8 cellular contexts compared by ENCODE assay signal in genomic region chr16:49491736-49492089, GRCh38.
DNase-seq lines count a peak whose midpoint lies in the region; ATAC-seq and TF ChIP-seq lines count a peak whose summit lies in the region.

No MANE protein-coding gene starts in this region.

- no peak overlapping the region for H3K4me2 ChIP-seq in GM23248 (ENCODE audit: unreplicated experiment)

- no peaks in the 10 kb centered on the region for H3K79me2 ChIP-seq in GM23248 (ENCODE audit: insufficient read depth)

- in situ Hi-C loops in GM23248 (cut with MboI) = no loop called here

- no peaks in the 10 kb centered on the region for H4K20me1 ChIP-seq in GM23248 (ENCODE audit: insufficient read depth)

- H3K27me3 ChIP-seq in HUES64 (ENCODE audit: insufficient read depth, low read length) (no peaks in the 10 kb centered on the region), stomach (peaks cover 0 to 10% (median 0%) of the 10 kb centered on the region in 3 donors), GM23248 (replicated peaks; ENCODE audit: insufficient read depth) (no peaks in the 10 kb centered on the region)

- no peak overlapping the region for H3K4me3 ChIP-seq in HUES64 (ENCODE audit: low read length)
- H3K4me3 ChIP-seq in stomach = peak overlapping the region; percentile 27 to 43 (median 34)
- no peak overlapping the region for H3K4me3 ChIP-seq in GM23248

- WGBS in HUES64 = 63% methylated on average over 14 of the region's 14 CpGs
- WGBS in stomach, 5 donors = 51 to 81% (median 68%) methylated on average over 13 to 14 of the region's 14 CpGs
- 64 to 70% methylated on average over 13 to 14 of the region's 14 CpGs for WGBS in GM23248 (ENCODE audit: low coverage in 1 of 2, low lambda C conversion rate in 2 of 2, missing lambda C conversion rate in 2 of 2), 2 experiments

- no peak overlapping the region for H3K27ac Mint-ChIP-seq in MCF 10A (ENCODE audit: low read depth, unreplicated experiment)
- no peak overlapping the region for H3K27ac Mint-ChIP-seq in stimulated activated naive B cell treated with anti-CD40 and anti-IgM and Interleukin-4, amounts not matched to agents 10 μg/mL and 1 μg/mL and 100 μg/mL, for 72 hours

- H3K4me1 ChIP-seq in HUES64 (ENCODE audit: insufficient read depth, low read length) = peaks cover 12% of the 10 kb centered on the region; the same call in 1 of the 2 replicates
- H3K4me1 ChIP-seq in stomach = peaks cover 0 to 12% (median 10%) of the 10 kb centered on the region in 4 donors
- no peaks in the 10 kb centered on the region for H3K4me1 ChIP-seq in GM23248 (ENCODE audit: insufficient read depth)

- intact Hi-C loops in MCF 10A (cut with micrococcal nuclease) (loop anchor here (5.0 kb wide), 2 partner anchors 366 to 431 kb away; partner anchors contain the start of gene ZNF423), stomach (cut with DNase I; ENCODE audit: low total_unique reads) (loop anchor here (10.0 kb wide), 1 partner anchor 103 kb away; no protein-coding TSS in a partner anchor)

- peak overlapping the region; percentile 63 for H3K4me3 Mint-ChIP-seq in MCF 10A (ENCODE audit: unreplicated experiment)
- H3K4me3 Mint-ChIP-seq in stimulated activated naive B cell treated with anti-CD40 and anti-IgM and Interleukin-4, amounts not matched to agents 10 μg/mL and 1 μg/mL and 100 μg/mL, for 72 hours = no peak overlapping the region

- H3K9me3 ChIP-seq in HUES64 (ENCODE audit: insufficient read depth, low read depth, low read length) = no peaks in the 10 kb centered on the region
- no peaks in the 10 kb centered on the region for H3K9me3 ChIP-seq in stomach
- no peaks in the 10 kb centered on the region for H3K9me3 ChIP-seq in GM23248 (ENCODE audit: low read depth)

- H3K9ac ChIP-seq in HUES64 (ENCODE audit: low read depth, low read length) = no peak overlapping the region
- H3K9ac ChIP-seq in GM23248 = no peak overlapping the region

- TF ChIP-seq POLR2A in stomach (IDR thresholded peaks at IDR 0.05) = no peak

- no peak for ATAC-seq in stimulated activated naive B cell treated with anti-CD40 and anti-IgM and Interleukin-4, amounts not matched to agents 10 μg/mL and 1 μg/mL and 100 μg/mL, for 72 hours (replicated peaks)

- H3K36me3 ChIP-seq in HUES64 (ENCODE audit: insufficient read depth, low read length) (peaks cover 3% of the 10 kb centered on the region; the same call in 1 of the 2 replicates), stomach (no peaks in the 10 kb centered on the region), GM23248 (ENCODE audit: low read depth) (no peaks in the 10 kb centered on the region)

- H3K4me1 Mint-ChIP-seq in MCF 10A (ENCODE audit: insufficient read depth, unreplicated experiment) = no peaks in the 10 kb centered on the region
- peaks cover 10 to 26% of the 10 kb centered on the region in 2 donors for H3K4me1 Mint-ChIP-seq in stimulated activated naive B cell treated with anti-CD40 and anti-IgM and Interleukin-4, amounts not matched to agents 10 μg/mL and 1 μg/mL and 100 μg/mL, for 72 hours

- H3K27ac ChIP-seq in HUES64 (ENCODE audit: low read depth, low read length) (peak overlapping the region; percentile 29; the same call in 1 of the 2 replicates), stomach (peak overlapping the region in 1 of 5 donors; percentile 36), GM23248 (no peak overlapping the region)

- POLR2A ChIA-PET in MCF 10A (lab: Yijun Ruan, JAX) = no interaction called here

- H2AFZ ChIP-seq in GM23248 = no peak overlapping the region

- no peak for TF ChIP-seq CTCF in MCF 10A (IDR thresholded peaks at IDR 0.05; ENCODE audit: unreplicated experiment)
- no peak for TF ChIP-seq CTCF in stomach (IDR thresholded peaks at IDR 0.05)

- CTCF ChIA-PET in MCF 10A (lab: Yijun Ruan, JAX) = interaction anchor here (0.6 to 0.9 kb wide), 4 partner anchors 30 to 831 kb away, joined by 3 to 6 read pairs (median 4); no protein-coding TSS in a partner anchor

- TF ChIP-seq EP300 in stomach (IDR thresholded peaks at IDR 0.05) = no peak

- H3K9me2 ChIP-seq in GM23248 (ENCODE audit: insufficient read depth) = no peaks in the 10 kb centered on the region

- no TSS peak for BruUV-seq in MCF 10A (replicated peaks; lab: Mats Ljungman, UMichigan)

- H3F3A ChIP-seq in GM23248 (ENCODE audit: insufficient read depth) = no peaks in the 10 kb centered on the region

- H3K27me3 Mint-ChIP-seq in MCF 10A (ENCODE audit: insufficient read depth, unreplicated experiment) = peaks cover 37% of the 10 kb centered on the region
- H3K27me3 Mint-ChIP-seq in stimulated activated naive B cell treated with anti-CD40 and anti-IgM and Interleukin-4, amounts not matched to agents 10 μg/mL and 1 μg/mL and 100 μg/mL, for 72 hours = peaks cover 16 to 30% of the 10 kb centered on the region in 2 donors

- H3K36me3 Mint-ChIP-seq in MCF 10A (ENCODE audit: insufficient read depth, unreplicated experiment) = no peaks in the 10 kb centered on the region
- no peaks in the 10 kb centered on the region for H3K36me3 Mint-ChIP-seq in stimulated activated naive B cell treated with anti-CD40 and anti-IgM and Interleukin-4, amounts not matched to agents 10 μg/mL and 1 μg/mL and 100 μg/mL, for 72 hours

- DNase-seq in MCF 10A (ENCODE audit: unreplicated experiment) (peak; percentile 22), iPS-NIHi7 (ENCODE audit: extremely low spot score) (peak; percentile 74), stomach (no peak), GM23248 (no peak), kidney glomerular epithelial cell (lab: John Stamatoyannopoulos, UW) (no peak), activated gamma-delta T cell (lab: John Stamatoyannopoulos, UW) (no peak)
- no peak for DNase-seq in stimulated activated naive B cell treated with anti-CD40 and anti-IgM and Interleukin-4, amounts not matched to agents 10 μg/mL and 1 μg/mL and 100 μg/mL, for 72 hours

- H3K9me3 Mint-ChIP-seq in MCF 10A (ENCODE audit: unreplicated experiment) = no peaks in the 10 kb centered on the region
- peaks cover 0 to 2% of the 10 kb centered on the region in 2 donors for H3K9me3 Mint-ChIP-seq in stimulated activated naive B cell treated with anti-CD40 and anti-IgM and Interleukin-4, amounts not matched to agents 10 μg/mL and 1 μg/mL and 100 μg/mL, for 72 hours

Comparison
In these comparisons a context has a peak if more than half of its experiments do, and no peak if none do; other contexts are left out.
1. H3K4me3 ChIP-seq: peak in stomach (4 of 4); none in HUES64 (single experiment) and GM23248 (single experiment).
2. DNase-seq: peak in MCF 10A (single experiment) and iPS-NIHi7 (single experiment); none in stomach (single experiment), stimulated activated naive B cell treated with anti-CD40 and anti-IgM and Interleukin-4, amounts not matched to agents 10 μg/mL and 1 μg/mL and 100 μg/mL, for 72 hours (single experiment), GM23248 (single experiment), kidney glomerular epithelial cell (single experiment) and activated gamma-delta T cell (single experiment).